ENCODE assay signal across 8 cellular contexts in genomic region chr7:94509264-94509878, GRCh38. TPM values are rescaled to one million over a fixed set of nuclear protein-coding genes. Genes with fewer than 3 reads are reported as not detected.
A peak's percentile ranks its signal among the peaks of the same experiment; 100 is the strongest.
DNase-seq lines count a peak whose midpoint lies in the region; ATAC-seq, FAIRE-seq and TF ChIP-seq lines count a peak whose summit lies in the region.

CASD1 (plus strand) TSS chr7:94509809; CDS start chr7:94510085, 276 bp downstream.

- H3K4me3 ChIP-seq in SK-N-SH (ENCODE audit: low read depth in 2 of 2, low read length in 1 of 2) = peak within 1 kb of the TSS; percentile 92 to 93
- H3K4me3 ChIP-seq in left ventricle myocardium inferior = peak within 1 kb of the TSS; percentile 96
- peak within 1 kb of the TSS; percentile 98 for H3K4me3 ChIP-seq in psoas muscle

- peak within 1 kb of the TSS; percentile 83 for H3K9ac ChIP-seq in SK-N-SH

- peaks cover 15% of the 10 kb centered on the region; the same call in 1 of the 2 replicates for H4K20me1 ChIP-seq in SK-N-SH (ENCODE audit: insufficient read depth)

- peaks cover 37% of the 10 kb centered on the region for H3K4me1 Mint-ChIP-seq in activated naive CD8-positive, alpha-beta T cell treated with anti-CD3 and anti-CD28 coated beads for 36 hours

- H3K79me2 ChIP-seq in SK-N-SH (ENCODE audit: insufficient read depth) = peaks cover 41% of the 10 kb centered on the region

- H3K27ac ChIP-seq in SK-N-SH (ENCODE audit: low read depth in 2 of 2, low read length in 1 of 2) = peak within 1 kb of the TSS; percentile 72 to 98
- peak within 1 kb of the TSS; percentile 95 for H3K27ac ChIP-seq in left ventricle myocardium inferior (replicated peaks)
- H3K27ac ChIP-seq in psoas muscle = peak within 1 kb of the TSS; percentile 97

- no peaks in the 10 kb centered on the region for H3K27me3 ChIP-seq in SK-N-SH (ENCODE audit: insufficient read depth)
- no peaks in the 10 kb centered on the region for H3K27me3 ChIP-seq in left ventricle myocardium inferior (ENCODE audit: low read depth)
- no peaks in the 10 kb centered on the region for H3K27me3 ChIP-seq in psoas muscle (ENCODE audit: insufficient read depth in 3 of 3, low read length in 2 of 3)

- no peaks in the 10 kb centered on the region for H3K27me3 Mint-ChIP-seq in activated naive CD8-positive, alpha-beta T cell treated with anti-CD3 and anti-CD28 coated beads for 36 hours

- ATAC-seq in GM21367 (IDR thresholded peaks at IDR 0.05; ENCODE audit: unreplicated experiment) = peak; percentile 54
- peak; percentile 47 to 62 (median 61) for ATAC-seq in psoas muscle

- FAIRE-seq in HTR-8/SVneo (lab: Jason Lieb, UNC) (no peak), urothelium cell line (lab: Jason Lieb, UNC) (no peak)

- H3K27ac Mint-ChIP-seq in activated naive CD8-positive, alpha-beta T cell treated with anti-CD3 and anti-CD28 coated beads for 36 hours = peak within 1 kb of the TSS; percentile 91

- no peaks in the 10 kb centered on the region for H3K9me3 Mint-ChIP-seq in activated naive CD8-positive, alpha-beta T cell treated with anti-CD3 and anti-CD28 coated beads for 36 hours

- peak; percentile 62 for DNase-seq in DMS53 treated with DMSO at 0.1 percent for 48 hours (lab: John Stamatoyannopoulos, UW; ENCODE audit: unreplicated experiment)
- DNase-seq in HTR-8/SVneo (ENCODE audit: insufficient read length, low spot score) = peak; percentile 2
- DNase-seq in SK-N-SH = no peak
- peak; percentile 69 for DNase-seq in activated naive CD8-positive, alpha-beta T cell treated with anti-CD3 and anti-CD28 coated beads for 36 hours
- peak; percentile 63 for DNase-seq in left ventricle myocardium inferior
- DNase-seq in psoas muscle = peak; percentile 19 to 78
- peak; percentile 87 for DNase-seq in urothelium cell line (ENCODE audit: low spot score)

- no peak; the same call in 1 of the 2 replicates for TF ChIP-seq RAD21 in SK-N-SH (IDR thresholded peaks at IDR 0.05; ENCODE audit: low read length)

- peak within 1 kb of the TSS; percentile 96 for H3K4me2 ChIP-seq in SK-N-SH

- CTCF ChIA-PET in SK-N-SH (lab: Yijun Ruan, JAX) = interaction anchor here (0.7 to 2.1 kb wide), 2 partner anchors 16 to 147 kb away, joined by 3 to 13 read pairs; partner anchors contain the start of gene SGCE

- no peak for TF ChIP-seq EP300 in SK-N-SH (IDR thresholded peaks at IDR 0.05; ENCODE audit: borderline replicate concordance in 1 of 2, low read depth in 1 of 2, low read length in 1 of 2)

- H2AFZ ChIP-seq in SK-N-SH (ENCODE audit: low read depth) = peak within 1 kb of the TSS; percentile 94

- H3K4me3 Mint-ChIP-seq in activated naive CD8-positive, alpha-beta T cell treated with anti-CD3 and anti-CD28 coated beads for 36 hours = peak within 1 kb of the TSS; percentile 88

- H3K36me3 ChIP-seq in SK-N-SH (replicated peaks in 1 of 2; ENCODE audit: control insufficient read depth in 1 of 2, insufficient read depth in 2 of 2, low read length in 1 of 2) (peaks cover 5 to 7% of the 10 kb centered on the region in 2 experiments), left ventricle myocardium inferior (no peaks in the 10 kb centered on the region), psoas muscle (ENCODE audit: insufficient read depth in 1 of 2, low read depth in 1 of 2) (no peaks in the 10 kb centered on the region)

- TF ChIP-seq CTCF in SK-N-SH (IDR thresholded peaks at IDR 0.05) = no peak
- TF ChIP-seq CTCF in left ventricle myocardium inferior (IDR thresholded peaks at IDR 0.05; ENCODE audit: borderline replicate concordance) = no peak
- no peak for TF ChIP-seq CTCF in psoas muscle (IDR thresholded peaks at IDR 0.05)

- H3K9me3 ChIP-seq in SK-N-SH (no peaks in the 10 kb centered on the region), left ventricle myocardium inferior (replicated peaks) (no peaks in the 10 kb centered on the region), psoas muscle (no peaks in the 10 kb centered on the region)

- intact Hi-C loops in left ventricle myocardium inferior (cut with micrococcal nuclease) (no loop called here), psoas muscle (cut with DNase I) (loop anchor here in 1 of 2 donors (5.0 kb wide), 1 partner anchor 57 kb away; no protein-coding TSS in a partner anchor)

- peaks cover 17% of the 10 kb centered on the region for H3K36me3 Mint-ChIP-seq in activated naive CD8-positive, alpha-beta T cell treated with anti-CD3 and anti-CD28 coated beads for 36 hours

- POLR2A ChIA-PET in SK-N-SH (lab: Yijun Ruan, JAX) = no interaction called here

- H3K9me2 ChIP-seq in SK-N-SH = no peaks in the 10 kb centered on the region

- H3K4me1 ChIP-seq in SK-N-SH (ENCODE audit: control insufficient read depth in 1 of 2, insufficient read depth in 2 of 2, low read depth in 1 of 2, low read length in 1 of 2) (peaks cover 14 to 36% of the 10 kb centered on the region in 2 experiments; a peak in 3 of 4 replicates), left ventricle myocardium inferior (peaks cover 51% of the 10 kb centered on the region), psoas muscle (peaks cover 35% of the 10 kb centered on the region)

- WGBS in SK-N-SH (ENCODE audit: low lambda C conversion rate) = 7% methylated on average over 28 of the region's 38 CpGs
- WGBS in psoas muscle, 3 donors = 4 to 9% (median 4%) methylated on average over 24 to 38 of the region's 38 CpGs

- H3F3A ChIP-seq in SK-N-SH (replicated peaks; ENCODE audit: insufficient read depth) = peaks cover 24% of the 10 kb centered on the region

TF ChIP-seq in SK-N-SH, 30 proteins besides CTCF, POLR2A, EP300 and RAD21:
- no peak for TF ChIP-seq RFX5 (IDR thresholded peaks at IDR 0.05; ENCODE audit: low read length)
- TF ChIP-seq RXRA (IDR thresholded peaks at IDR 0.05; ENCODE audit: borderline replicate concordance, low read depth) = peak; percentile 63; the same call in 1 of the 2 replicates
- no peak for TF ChIP-seq FOSL2 (IDR thresholded peaks at IDR 0.05; ENCODE audit: borderline replicate concordance, low read depth)
- no peak for TF ChIP-seq SMC3 (IDR thresholded peaks at IDR 0.05; ENCODE audit: low read depth, low read length)
- peak; percentile 50; the same call in 1 of the 2 replicates for TF ChIP-seq TAF1 (IDR thresholded peaks at IDR 0.05; ENCODE audit: borderline replicate concordance, low read depth, low read length)
- TF ChIP-seq, protein P1, sequence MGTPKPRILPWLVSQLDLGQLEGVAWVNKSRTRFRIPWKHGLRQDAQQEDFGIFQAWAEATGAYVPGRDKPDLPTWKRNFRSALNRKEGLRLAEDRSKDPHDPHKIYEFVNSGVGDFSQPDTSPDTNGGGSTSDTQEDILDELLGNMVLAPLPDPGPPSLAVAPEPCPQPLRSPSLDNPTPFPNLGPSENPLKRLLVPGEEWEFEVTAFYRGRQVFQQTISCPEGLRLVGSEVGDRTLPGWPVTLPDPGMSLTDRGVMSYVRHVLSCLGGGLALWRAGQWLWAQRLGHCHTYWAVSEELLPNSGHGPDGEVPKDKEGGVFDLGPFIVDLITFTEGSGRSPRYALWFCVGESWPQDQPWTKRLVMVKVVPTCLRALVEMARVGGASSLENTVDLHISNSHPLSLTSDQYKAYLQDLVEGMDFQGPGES (IDR thresholded peaks at IDR 0.05; ENCODE audit: low read depth, low read length) = no peak
- no peak; the same call in 1 of the 2 replicates for TF ChIP-seq FOXJ3 (CRISPR knock-in tag; IDR thresholded peaks at IDR 0.05)
- no peak for TF ChIP-seq EZH2phosphoT487 (IDR thresholded peaks at IDR 0.05; ENCODE audit: borderline replicate concordance, low read depth)
- TF ChIP-seq GABPA (IDR thresholded peaks at IDR 0.05; ENCODE audit: low read depth) = peak; percentile 46
- peak; percentile 47; the same call in 1 of the 2 replicates for TF ChIP-seq NRF1 (IDR thresholded peaks at IDR 0.05; ENCODE audit: low read depth, low read length)
- no peak for TF ChIP-seq GATA2 (CRISPR knock-in tag; IDR thresholded peaks at IDR 0.05)
- TF ChIP-seq, protein P2, sequence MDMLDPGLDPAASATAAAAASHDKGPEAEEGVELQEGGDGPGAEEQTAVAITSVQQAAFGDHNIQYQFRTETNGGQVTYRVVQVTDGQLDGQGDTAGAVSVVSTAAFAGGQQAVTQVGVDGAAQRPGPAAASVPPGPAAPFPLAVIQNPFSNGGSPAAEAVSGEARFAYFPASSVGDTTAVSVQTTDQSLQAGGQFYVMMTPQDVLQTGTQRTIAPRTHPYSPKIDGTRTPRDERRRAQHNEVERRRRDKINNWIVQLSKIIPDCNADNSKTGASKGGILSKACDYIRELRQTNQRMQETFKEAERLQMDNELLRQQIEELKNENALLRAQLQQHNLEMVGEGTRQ (IDR thresholded peaks at IDR 0.05; ENCODE audit: borderline replicate concordance, low read depth, low read length) = no peak
- peak; percentile 15; the same call in 1 of the 2 replicates for TF ChIP-seq POLR2AphosphoS5 (IDR thresholded peaks at IDR 0.05; ENCODE audit: low read depth, low read length)
- TF ChIP-seq TCF12 (IDR thresholded peaks at IDR 0.05) = no peak; the same call in 1 of the 2 replicates
- TF ChIP-seq MEF2A (IDR thresholded peaks at IDR 0.05; ENCODE audit: borderline replicate concordance, low read depth) = no peak
- TF ChIP-seq USF1 (IDR thresholded peaks at IDR 0.05; ENCODE audit: borderline replicate concordance, low read depth) = peak; percentile 62; the same call in 1 of the 2 replicates

RNA-seq across cellular contexts. Expression of gene CASD1, which starts in this region (rescaled TPM):
- polyA plus RNA-seq in SK-N-SH (2012; rRNA removed) = 8.5 and 12.2 TPM in 2 replicates
- polyA plus RNA-seq in SK-N-SH (2012; cell fraction: cytosol; rRNA removed) = 12.8 and 16.5 TPM in 2 replicates
- polyA plus RNA-seq in SK-N-SH (2012; cell fraction: nucleus; rRNA removed) = 7.4 and 22.5 TPM in 2 replicates
- 10 to 100 TPM; 11.9 to 12.8 TPM for total RNA-seq in activated naive CD8-positive, alpha-beta T cell treated with anti-CD3 and anti-CD28 coated beads for 36 hours
- 19.2 TPM for total RNA-seq in left ventricle myocardium inferior
- 10 to 100 TPM; 12.0 to 20.1 (median 14.4) TPM for total RNA-seq in psoas muscle
- 10 to 100 TPM in 1 of 3 donors, 1 to 10 TPM in 2; 9.2 to 10.8 (median 9.8) TPM for polyA plus RNA-seq in psoas muscle
